9 cellular contexts compared by ENCODE assay signal in genomic region chr4:82851902-82852750, GRCh38. TPM values are rescaled to one million over a fixed set of nuclear protein-coding genes. Genes with fewer than 3 reads are reported as not detected.
DNase-seq lines count a peak whose midpoint lies in the region; ATAC-seq, FAIRE-seq and TF ChIP-seq lines count a peak whose summit lies in the region.
"Had no signal": no experiment of that assay in that cellular context is flagged by ENCODE, and none has a peak within 500 bp of the region (broad histone marks: within the 10 kb centered on the region; RNA-seq: fewer than 3 reads in every experiment).

No MANE protein-coding gene starts in this region.

- BruUV-seq in PC-3 (replicated peaks; lab: Mats Ljungman, UMichigan) = no TSS peak

- H3K4me1 Mint-ChIP-seq in natural killer cell (no peaks in the 10 kb centered on the region), endothelial cell (ENCODE audit: unreplicated experiment) (no peaks in the 10 kb centered on the region)
- peaks cover 0 to 4% of the 10 kb centered on the region in 2 donors for H3K4me1 Mint-ChIP-seq in natural killer cell treated with Interleukin-12 subunit alpha and Interleukin-12 subunit beta and Interleukin-15 and Interleukin-18, amount 100 ng/mL, for 72 hours (ENCODE audit: low read depth in 2 of 2)
- H3K4me1 Mint-ChIP-seq in stimulated activated memory B cell treated with anti-CD40 and anti-IgM and Interleukin-4, amounts not matched to agents 10 μg/mL and 1 μg/mL and 100 μg/mL, for 72 hours = no peaks in the 10 kb centered on the region

- POLR2A ChIA-PET in PC-3 (lab: Charles Lee; ENCODE audit: unreplicated experiment) = no interaction called here

- H3K27me3 Mint-ChIP-seq in natural killer cell (ENCODE audit: low read depth in 2 of 2) = no peaks in the 10 kb centered on the region
- H3K27me3 Mint-ChIP-seq in natural killer cell treated with Interleukin-12 subunit alpha and Interleukin-12 subunit beta and Interleukin-15 and Interleukin-18, amount 100 ng/mL, for 72 hours = no peaks in the 10 kb centered on the region
- no peaks in the 10 kb centered on the region for H3K27me3 Mint-ChIP-seq in stimulated activated memory B cell treated with anti-CD40 and anti-IgM and Interleukin-4, amounts not matched to agents 10 μg/mL and 1 μg/mL and 100 μg/mL, for 72 hours
- H3K27me3 Mint-ChIP-seq in endothelial cell (ENCODE audit: unreplicated experiment) = peaks cover 2% of the 10 kb centered on the region

- H4K20me1 ChIP-seq in PC-3 (ENCODE audit: low read length) = no peaks in the 10 kb centered on the region

- no peak overlapping the region for H2AFZ ChIP-seq in PC-3 (ENCODE audit: low read length)

- H3K9me3 Mint-ChIP-seq in natural killer cell = no peaks in the 10 kb centered on the region
- no peaks in the 10 kb centered on the region for H3K9me3 Mint-ChIP-seq in natural killer cell treated with Interleukin-12 subunit alpha and Interleukin-12 subunit beta and Interleukin-15 and Interleukin-18, amount 100 ng/mL, for 72 hours
- H3K9me3 Mint-ChIP-seq in stimulated activated memory B cell treated with anti-CD40 and anti-IgM and Interleukin-4, amounts not matched to agents 10 μg/mL and 1 μg/mL and 100 μg/mL, for 72 hours = no peaks in the 10 kb centered on the region
- no peaks in the 10 kb centered on the region for H3K9me3 Mint-ChIP-seq in endothelial cell (ENCODE audit: unreplicated experiment)

- H3K79me2 ChIP-seq in PC-3 (ENCODE audit: low read length) = no peaks in the 10 kb centered on the region

- WGBS in small intestine, 3 donors = 78 to 91% (median 89%) methylated on average over 1 of the region's 1 CpG

- H3K27ac Mint-ChIP-seq in natural killer cell (peak overlapping the region in 1 of 2 donors; percentile 31), endothelial cell (ENCODE audit: unreplicated experiment) (no peak overlapping the region)
- H3K27ac Mint-ChIP-seq in natural killer cell treated with Interleukin-12 subunit alpha and Interleukin-12 subunit beta and Interleukin-15 and Interleukin-18, amount 100 ng/mL, for 72 hours = no peak overlapping the region
- H3K27ac Mint-ChIP-seq in stimulated activated memory B cell treated with anti-CD40 and anti-IgM and Interleukin-4, amounts not matched to agents 10 μg/mL and 1 μg/mL and 100 μg/mL, for 72 hours = no peak overlapping the region

- H3K4me3 Mint-ChIP-seq in natural killer cell (no peak overlapping the region), endothelial cell (ENCODE audit: unreplicated experiment) (no peak overlapping the region)
- H3K4me3 Mint-ChIP-seq in natural killer cell treated with Interleukin-12 subunit alpha and Interleukin-12 subunit beta and Interleukin-15 and Interleukin-18, amount 100 ng/mL, for 72 hours = no peak overlapping the region
- no peak overlapping the region for H3K4me3 Mint-ChIP-seq in stimulated activated memory B cell treated with anti-CD40 and anti-IgM and Interleukin-4, amounts not matched to agents 10 μg/mL and 1 μg/mL and 100 μg/mL, for 72 hours

- no peak overlapping the region for H3K4me2 ChIP-seq in PC-3 (ENCODE audit: low read length)

- no peak overlapping the region for H3K9ac ChIP-seq in PC-3 (ENCODE audit: low read length)

- peak in 2 of 3 donors; percentile 49 to 67 for ATAC-seq in natural killer cell
- no peak for ATAC-seq in natural killer cell treated with Interleukin-12 subunit alpha and Interleukin-12 subunit beta and Interleukin-15 and Interleukin-18, amount 100 ng/mL, for 72 hours
- peak; percentile 49; the same call in 1 of the 2 replicates for ATAC-seq in PC-3
- ATAC-seq in HG03159 (IDR thresholded peaks at IDR 0.05; ENCODE audit: unreplicated experiment) = no peak
- no peak for ATAC-seq in stimulated activated memory B cell treated with anti-CD40 and anti-IgM and Interleukin-4, amounts not matched to agents 10 μg/mL and 1 μg/mL and 100 μg/mL, for 72 hours

- no peaks in the 10 kb centered on the region for H3K9me2 ChIP-seq in PC-3 (replicated peaks; ENCODE audit: low read length)

- H3K27me3 ChIP-seq in PC-3 (ENCODE audit: low read length) (no peaks in the 10 kb centered on the region), small intestine (ENCODE audit: control insufficient read depth in 2 of 2, insufficient read depth in 2 of 2, low read length in 2 of 2) (no peaks in the 10 kb centered on the region)

- H3K9me3 ChIP-seq in PC-3 (ENCODE audit: low read length) (no peaks in the 10 kb centered on the region), small intestine (ENCODE audit: control insufficient read depth, low read depth) (no peaks in the 10 kb centered on the region)

- intact Hi-C loops in natural killer cell (cut with micrococcal nuclease) = loop anchor here (5.0 to 10.0 kb wide), 2 partner anchors 45 to 433 kb away; partner anchors contain the start of gene COQ2
- intact Hi-C loops in PC-3 (cut with micrococcal nuclease) = no loop called here

- H3K27ac ChIP-seq in PC-3 (ENCODE audit: low read length) = no peak overlapping the region
- no peak overlapping the region for H3K27ac ChIP-seq in small intestine (ENCODE audit: low read depth in 1 of 2, low read length in 1 of 2)

- TF ChIP-seq CTCF in natural killer cell (IDR thresholded peaks at IDR 0.05) (peak; percentile 58), PC-3 (conservative IDR thresholded peaks at IDR 0.05; ENCODE audit: low read depth, low read length) (peak; percentile 56), endothelial cell (IDR thresholded peaks at IDR 0.05; ENCODE audit: unreplicated experiment) (no peak)

- no peak for FAIRE-seq in small intestine (lab: Jason Lieb, UNC)
- FAIRE-seq: endometrium had no signal

- no peak overlapping the region for H3K4me3 ChIP-seq in PC-3 (ENCODE audit: low read length)
- H3K4me3 ChIP-seq in small intestine (ENCODE audit: low read depth in 1 of 2, low read length in 2 of 2) = no peak overlapping the region

- H3K36me3 ChIP-seq in PC-3 (ENCODE audit: low read depth, low read length) (peaks cover 43% of the 10 kb centered on the region), small intestine (ENCODE audit: control insufficient read depth in 2 of 2, insufficient read depth in 2 of 2, low read length in 2 of 2) (peaks cover 6 to 28% of the 10 kb centered on the region in 2 donors)

- H3K36me3 Mint-ChIP-seq in natural killer cell (peaks cover 44% of the 10 kb centered on the region), endothelial cell (ENCODE audit: low read depth, unreplicated experiment) (peaks cover 40% of the 10 kb centered on the region)
- H3K36me3 Mint-ChIP-seq in natural killer cell treated with Interleukin-12 subunit alpha and Interleukin-12 subunit beta and Interleukin-15 and Interleukin-18, amount 100 ng/mL, for 72 hours = peaks cover 41% of the 10 kb centered on the region
- peaks cover 63% of the 10 kb centered on the region for H3K36me3 Mint-ChIP-seq in stimulated activated memory B cell treated with anti-CD40 and anti-IgM and Interleukin-4, amounts not matched to agents 10 μg/mL and 1 μg/mL and 100 μg/mL, for 72 hours

- CTCF ChIA-PET in PC-3 (lab: Charles Lee) = interaction anchor here (0.7 kb wide), 1 partner anchor 60 kb away, joined by 3 read pairs; no protein-coding TSS in a partner anchor

- DNase-seq in natural killer cell (no peak), PC-3 (peak; percentile 60), erythroblast (lab: John Stamatoyannopoulos, UW) (peak; percentile 59 to 74), small intestine (peak; percentile 39), endothelial cell (ENCODE audit: low spot score) (no peak)
- no peak for DNase-seq in natural killer cell treated with Interleukin-12 subunit alpha and Interleukin-12 subunit beta and Interleukin-15 and Interleukin-18, amount 100 ng/mL, for 72 hours (ENCODE audit: low spot score)

- no peaks in the 10 kb centered on the region for H3F3A ChIP-seq in PC-3 (ENCODE audit: low read length, unreplicated experiment)

- H3K4me1 ChIP-seq in PC-3 (ENCODE audit: insufficient read depth, low read length) (no peaks in the 10 kb centered on the region), small intestine (ENCODE audit: control insufficient read depth in 2 of 2, insufficient read depth in 1 of 2, low read depth in 1 of 2, low read length in 1 of 2) (no peaks in the 10 kb centered on the region)

- TF ChIP-seq POLR2A in erythroblast (IDR thresholded peaks at IDR 0.05; ENCODE audit: low read length) = no peak

RNA-seq across cellular contexts. Expression of gene SEC31A, which starts 38.8 kb away (rescaled TPM):
- total RNA-seq in natural killer cell (100 to 1,000 TPM; 176 to 183 (median 177) TPM), PC-3 (2014; rRNA removed) (47.4 and 77.1 TPM in 2 replicates), endothelial cell (ENCODE audit: unreplicated experiment) (172 TPM)
- 100 to 1,000 TPM; 140 to 145 TPM for total RNA-seq in natural killer cell treated with Interleukin-12 subunit alpha and Interleukin-12 subunit beta and Interleukin-15 and Interleukin-18, amount 100 ng/mL, for 72 hours
- 100 to 1,000 TPM in 2 of 3 donors, 10 to 100 TPM in 1; 95.3 to 204 (median 124) TPM for polyA plus RNA-seq in small intestine

RNA-seq across cellular contexts. Expression of gene THAP9, which starts 48.4 kb away (rescaled TPM):
- total RNA-seq in natural killer cell (1 to 10 TPM; 1.6 to 2.6 (median 2.1) TPM), PC-3 (2014; rRNA removed) (3.2 and 3.3 TPM in 2 replicates), endothelial cell (ENCODE audit: unreplicated experiment) (5.1 TPM)
- 1 to 10 TPM; 1.7 to 3.0 TPM for total RNA-seq in natural killer cell treated with Interleukin-12 subunit alpha and Interleukin-12 subunit beta and Interleukin-15 and Interleukin-18, amount 100 ng/mL, for 72 hours
- 1 to 10 TPM in 2 of 3 donors, under 1 TPM in 1; 0.54 to 2.9 (median 2.1) TPM for polyA plus RNA-seq in small intestine

RNA-seq across cellular contexts. Expression of gene SCD5, which starts 53.5 kb away (rescaled TPM):
- total RNA-seq in natural killer cell = 10 to 100 TPM in 1 of 3 donors, 1 to 10 TPM in 2; 8.9 to 11.6 (median 9.0) TPM
- total RNA-seq in natural killer cell treated with Interleukin-12 subunit alpha and Interleukin-12 subunit beta and Interleukin-15 and Interleukin-18, amount 100 ng/mL, for 72 hours = 1 to 10 TPM; 5.6 to 8.4 TPM
- 3.4 and 3.8 TPM in 2 replicates for total RNA-seq in PC-3 (2014; rRNA removed)
- polyA plus RNA-seq in small intestine = 1 to 10 TPM in 2 of 3 donors, under 1 TPM in 1; 0.45 to 9.3 (median 1.4) TPM
- 0.38 TPM for total RNA-seq in endothelial cell (ENCODE audit: unreplicated experiment)

Comparison
In these comparisons a context has a peak if more than half of its experiments do, and no peak if none do; other contexts are left out.
1. ATAC-seq: peak in natural killer cell (2 of 3) and PC-3 (single experiment); none in natural killer cell treated with Interleukin-12 subunit alpha and Interleukin-12 subunit beta and Interleukin-15 and Interleukin-18, amount 100 ng/mL, for 72 hours (0 of 2), HG03159 (single experiment) and stimulated activated memory B cell treated with anti-CD40 and anti-IgM and Interleukin-4, amounts not matched to agents 10 μg/mL and 1 μg/mL and 100 μg/mL, for 72 hours (single experiment).
2. DNase-seq: peak in PC-3 (single experiment), erythroblast (2 of 2) and small intestine (single experiment); none in natural killer cell (single experiment), natural killer cell treated with Interleukin-12 subunit alpha and Interleukin-12 subunit beta and Interleukin-15 and Interleukin-18, amount 100 ng/mL, for 72 hours (single experiment) and endothelial cell (single experiment).